16 cellular contexts compared by ENCODE assay signal in the genomic region with DNA sequence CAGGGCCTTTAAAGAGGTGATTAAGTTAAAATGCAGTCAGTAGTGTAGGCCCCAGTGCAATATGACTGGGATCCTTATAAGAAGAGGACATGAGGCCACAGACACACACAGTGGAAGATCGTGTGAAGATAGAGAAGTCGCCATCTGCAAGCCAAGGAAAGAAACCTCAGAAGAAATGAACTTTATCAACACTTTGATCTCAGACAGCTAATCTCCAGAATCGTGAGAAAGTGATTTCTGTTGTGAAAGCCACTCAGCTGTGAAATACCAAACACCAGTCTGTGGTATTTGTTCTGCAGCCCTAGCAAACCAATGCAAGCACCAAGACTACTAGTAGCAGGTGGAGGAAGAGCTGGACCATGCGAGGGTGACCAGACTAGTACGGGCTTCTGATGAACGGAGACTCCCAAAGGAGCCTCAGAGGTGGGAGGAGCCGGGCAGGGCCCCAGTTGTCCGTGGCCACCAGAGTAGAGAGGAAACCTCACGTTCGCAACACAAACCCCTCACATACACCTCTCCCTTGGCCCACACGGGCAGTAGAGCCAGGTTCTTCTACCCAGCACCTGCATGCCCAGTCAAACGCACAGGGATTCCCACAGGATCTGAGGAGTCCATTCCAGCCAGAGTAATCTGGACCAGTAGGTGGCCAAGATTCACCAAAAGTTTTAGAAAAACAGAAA.
DNase-seq lines count a peak whose midpoint lies in the region; ATAC-seq lines count a peak whose summit lies in the region.
"Had no signal": no experiment of that assay in that cellular context is flagged by ENCODE, and none has a peak within 500 bp of the region (broad histone marks: within the 10 kb centered on the region; RNA-seq: fewer than 3 reads in every experiment).

No MANE protein-coding gene starts in this region.

- peak overlapping the region; percentile 73 for H3K27ac Mint-ChIP-seq in activated naive CD4-positive, alpha-beta T cell treated with anti-CD3 and anti-CD28 coated beads, Interleukin-2, amount 50 U/mL, for 24 hours
- H3K27ac Mint-ChIP-seq: activated naive CD8-positive, alpha-beta T cell; brain had no signal

- DNase-seq in activated naive CD4-positive, alpha-beta T cell treated with Interleukin-2 at 50 U/mL for 16 hours, result no peak
- DNase-seq in KBM-7 (peak; percentile 13), NCI-H146 (lab: John Stamatoyannopoulos, UW) (no peak), NCI-H1417 treated with DMSO at 0.1 percent for 48 hours (lab: John Stamatoyannopoulos, UW) (no peak)
- DNase-seq in central memory CD4-positive, alpha-beta T cell, result peak; percentile 37
- DNase-seq in stimulated activated CD8-positive, alpha-beta memory T cell treated with anti-CD3 and anti-CD28 coated beads, Interleukin-4, amount 100 ng/mL, for 48 hours, result peak; percentile 24
- DNase-seq: EL; GOT3; NCI-H526; SHP77 treated with DMSO at 0.1 percent for 48 hours; stimulated activated naive CD4-positive, alpha-beta T cell treated with Interleukin-2 at 50 U/mL for 16 hours had no signal

- peaks cover 10% of the 10 kb centered on the region for H3K27me3 Mint-ChIP-seq in activated naive CD4-positive, alpha-beta T cell treated with anti-CD3 and anti-CD28 coated beads, Interleukin-2, amount 50 U/mL, for 24 hours

- H3K4me3 Mint-ChIP-seq in activated naive CD4-positive, alpha-beta T cell treated with anti-CD3 and anti-CD28 coated beads, Interleukin-2, amount 50 U/mL, for 24 hours, result no peak overlapping the region
- H3K4me3 Mint-ChIP-seq: activated naive CD8-positive, alpha-beta T cell; brain had no signal

- H3K36me3 Mint-ChIP-seq in activated naive CD4-positive, alpha-beta T cell treated with anti-CD3 and anti-CD28 coated beads, Interleukin-2, amount 50 U/mL, for 24 hours, result peaks cover 4% of the 10 kb centered on the region
- H3K36me3 Mint-ChIP-seq: activated naive CD8-positive, alpha-beta T cell; brain had no signal

- H3K4me1 Mint-ChIP-seq in activated naive CD4-positive, alpha-beta T cell treated with anti-CD3 and anti-CD28 coated beads, Interleukin-2, amount 50 U/mL, for 24 hours, result no peaks in the 10 kb centered on the region
- H3K4me1 Mint-ChIP-seq: brain had no signal

- in situ Hi-C loops in KBM-7 (cut with MboI; ENCODE audit: low pct_unique_long_range_greater_than_20kb, low sequenced_read_pairs), result no loop called here

- no peaks in the 10 kb centered on the region for H3K9me3 Mint-ChIP-seq in activated naive CD4-positive, alpha-beta T cell treated with anti-CD3 and anti-CD28 coated beads, Interleukin-2, amount 50 U/mL, for 24 hours

- ATAC-seq in HG03280 (IDR thresholded peaks at IDR 0.05; ENCODE audit: unreplicated experiment), result no peak
- ATAC-seq: sciatic nerve had no signal

Comparison
In these comparisons a context has a peak if more than half of its experiments do, and no peak if none do; other contexts are left out.
1. DNase-seq: peak in KBM-7 (single experiment), central memory CD4-positive, alpha-beta T cell (single experiment) and stimulated activated CD8-positive, alpha-beta memory T cell treated with anti-CD3 and anti-CD28 coated beads, Interleukin-4, amount 100 ng/mL, for 48 hours (single experiment); none in activated naive CD4-positive, alpha-beta T cell treated with Interleukin-2 at 50 U/mL for 16 hours (single experiment), NCI-H146 (single experiment) and NCI-H1417 treated with DMSO at 0.1 percent for 48 hours (single experiment).